ENCODE assay signal across 8 cellular contexts in genomic region chr3:128725932-128726690, GRCh38. TPM values are rescaled to one million over a fixed set of nuclear protein-coding genes. Genes with fewer than 3 reads are reported as not detected.
DNase-seq lines count a peak whose midpoint lies in the region; ATAC-seq, FAIRE-seq and TF ChIP-seq lines count a peak whose summit lies in the region.

TSS of gene RAB7A (plus strand) at chr3:128726183. CDS start at chr3:128795368, 69,185 bp downstream.

- H3K4me2 ChIP-seq in Loucy (ENCODE audit: low read depth, low read length, poor library complexity, severe bottlenecking), result peak within 1 kb of the TSS; percentile 95

- no peaks in the 10 kb centered on the region for H3K36me3 ChIP-seq in Loucy (ENCODE audit: insufficient read depth, low read length)

- H3K36me3 Mint-ChIP-seq in natural killer cell treated with Interleukin-12 subunit alpha and Interleukin-12 subunit beta and Interleukin-15 and Interleukin-18, amount 100 ng/mL, for 72 hours, result no peaks in the 10 kb centered on the region

- peak within 1 kb of the TSS; percentile 83 for H3K9ac ChIP-seq in Loucy (ENCODE audit: low read depth, low read length, poor library complexity, severe bottlenecking)

- no peaks in the 10 kb centered on the region for H3K9me3 Mint-ChIP-seq in natural killer cell treated with Interleukin-12 subunit alpha and Interleukin-12 subunit beta and Interleukin-15 and Interleukin-18, amount 100 ng/mL, for 72 hours

- TF ChIP-seq POLR2A in H54 (IDR thresholded peaks at IDR 0.05; ENCODE audit: low read depth, low read length) (peak; percentile 76), Raji (IDR thresholded peaks at IDR 0.05; ENCODE audit: insufficient read depth, low read depth, low read length) (peak; percentile 71)

- peak; percentile 98 for DNase-seq in EL
- DNase-seq in H54 (ENCODE audit: insufficient read length, low spot score), result peak; percentile 96
- peak; percentile 97 for DNase-seq in activated T-helper 9 cell treated with anti-CD3 and anti-CD28 coated beads, Interleukin-2, amount 50 U/mL, for 16 hours (ENCODE audit: low read depth)
- DNase-seq in fibroblast of peridontal ligament (ENCODE audit: extremely low read depth), result peak; percentile 98
- peak; percentile 98 for DNase-seq in natural killer cell treated with Interleukin-12 subunit alpha and Interleukin-12 subunit beta and Interleukin-15 and Interleukin-18, amount 100 ng/mL, for 72 hours (ENCODE audit: low spot score)
- DNase-seq in stimulated activated naive CD8-positive, alpha-beta T cell treated with anti-CD3 and anti-CD28 coated beads, Interleukin-15, Interleukin-2, amounts not matched to agents 100 U/mL and 50 U/mL, for 24 hours, result peak; percentile 98

- no peak for TF ChIP-seq CTCF in Loucy (conservative IDR thresholded peaks at IDR 0.05; ENCODE audit: low read length)

- H3K9me2 ChIP-seq in Loucy (replicated peaks; ENCODE audit: low read depth, low read length), result no peaks in the 10 kb centered on the region

- H3K9me3 ChIP-seq in Loucy (ENCODE audit: insufficient read depth, low read depth, low read length), result no peaks in the 10 kb centered on the region

- H2AFZ ChIP-seq in Loucy (ENCODE audit: low read length), result peak within 1 kb of the TSS; percentile 93

- H3K4me3 Mint-ChIP-seq in natural killer cell treated with Interleukin-12 subunit alpha and Interleukin-12 subunit beta and Interleukin-15 and Interleukin-18, amount 100 ng/mL, for 72 hours, result peak within 1 kb of the TSS; percentile 97

- H3K27me3 Mint-ChIP-seq in natural killer cell treated with Interleukin-12 subunit alpha and Interleukin-12 subunit beta and Interleukin-15 and Interleukin-18, amount 100 ng/mL, for 72 hours, result peaks cover 2 to 7% of the 10 kb centered on the region in 2 donors

- FAIRE-seq in H54 (lab: Jason Lieb, UNC), result peak; percentile 90

- peaks cover 4% of the 10 kb centered on the region for H3K27me3 ChIP-seq in Loucy (ENCODE audit: insufficient read depth, low read length, poor library complexity, severe bottlenecking)

- H3K4me1 Mint-ChIP-seq in natural killer cell treated with Interleukin-12 subunit alpha and Interleukin-12 subunit beta and Interleukin-15 and Interleukin-18, amount 100 ng/mL, for 72 hours (ENCODE audit: low read depth in 2 of 2), result peaks cover 48 to 56% of the 10 kb centered on the region in 2 donors

- H3F3A ChIP-seq in Loucy (ENCODE audit: low read depth), result no peaks in the 10 kb centered on the region

- H3K4me1 ChIP-seq in Loucy (ENCODE audit: insufficient read depth, low read length, poor library complexity, severe bottlenecking), result peaks cover 35% of the 10 kb centered on the region

- ATAC-seq in natural killer cell treated with Interleukin-12 subunit alpha and Interleukin-12 subunit beta and Interleukin-15 and Interleukin-18, amount 100 ng/mL, for 72 hours, result peak; percentile 96 to 97
- ATAC-seq in stimulated activated naive CD8-positive, alpha-beta T cell treated with anti-CD3 and anti-CD28 coated beads, Interleukin-15, Interleukin-2, amounts not matched to agents 100 U/mL and 50 U/mL, for 24 hours, result peak; percentile 95

- peaks cover 52% of the 10 kb centered on the region for H3K79me2 ChIP-seq in Loucy (ENCODE audit: insufficient read depth, low read length)

- peak within 1 kb of the TSS; percentile 91 to 96 for H3K27ac Mint-ChIP-seq in natural killer cell treated with Interleukin-12 subunit alpha and Interleukin-12 subunit beta and Interleukin-15 and Interleukin-18, amount 100 ng/mL, for 72 hours

- H4K20me1 ChIP-seq in Loucy (ENCODE audit: insufficient read depth, low read length, poor library complexity, severe bottlenecking), result peaks cover 44% of the 10 kb centered on the region

- peak within 1 kb of the TSS; percentile 93 for H3K4me3 ChIP-seq in Loucy (ENCODE audit: low read length, poor library complexity, severe bottlenecking)

RNA-seq across cellular contexts. Expression of gene RAB7A, which starts in this region (rescaled TPM):
- 100 to 1,000 TPM; 183 to 338 TPM for total RNA-seq in natural killer cell treated with Interleukin-12 subunit alpha and Interleukin-12 subunit beta and Interleukin-15 and Interleukin-18, amount 100 ng/mL, for 72 hours

Comparison
In these comparisons a context has a peak if more than half of its experiments do, and no peak if none do; other contexts are left out.
1. Peak in every context shown above with its lines: DNase-seq, ATAC-seq and H3K4me3 ChIP-seq.